8 cellular contexts compared by ENCODE assay signal in the genomic region with DNA sequence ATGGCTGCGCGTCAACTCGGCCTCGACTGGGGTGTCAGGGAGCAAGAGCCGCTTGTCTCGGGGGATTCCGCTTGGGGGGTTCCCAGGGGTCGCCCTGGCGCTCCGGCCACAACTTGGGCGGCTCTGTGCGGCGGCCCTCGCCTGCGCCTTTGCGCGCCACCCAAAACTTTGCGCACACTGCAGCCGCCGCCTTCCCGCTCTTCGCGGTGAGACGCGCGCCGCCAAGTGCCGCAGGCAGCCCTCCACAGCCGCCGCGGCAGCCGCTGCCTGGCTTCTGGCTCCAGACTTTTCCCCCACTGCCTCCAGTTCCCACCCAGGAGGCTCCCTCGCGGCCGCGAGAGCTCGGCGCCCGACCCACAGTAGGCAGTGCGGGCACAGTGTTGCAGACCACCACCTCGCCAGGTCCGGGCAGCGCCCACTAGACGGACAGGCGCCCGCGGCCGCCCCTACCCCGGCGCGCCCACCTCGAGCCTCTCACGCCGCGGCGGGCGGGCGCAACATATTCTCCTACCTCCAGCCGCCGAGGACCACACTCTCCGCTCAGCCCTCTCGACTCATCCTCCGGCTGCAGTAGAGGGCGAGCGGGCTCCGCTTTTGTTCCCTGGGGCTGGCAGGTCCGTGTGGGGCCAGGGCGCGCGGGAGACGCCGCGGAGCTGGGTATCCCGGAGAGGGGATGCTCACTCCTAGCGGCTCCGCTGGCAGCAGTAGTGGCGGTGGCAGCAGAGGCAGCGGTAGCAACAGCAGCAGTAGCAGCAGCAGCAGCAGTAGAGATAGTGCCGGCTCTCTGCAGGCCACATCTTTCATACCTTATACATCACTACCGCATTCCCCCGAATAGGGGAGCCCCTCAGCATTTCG.
DNase-seq lines count a peak whose midpoint lies in the region; ATAC-seq and TF ChIP-seq lines count a peak whose summit lies in the region.

No MANE protein-coding gene starts in this region.

- H3K4me1 ChIP-seq in iPS-15b (ENCODE audit: control insufficient read depth, insufficient read depth, low read length) (peaks cover 5% of the 10 kb centered on the region), gastrocnemius medialis (peaks cover 18% of the 10 kb centered on the region in 2 donors)

- H3K9me3 ChIP-seq in iPS-15b (ENCODE audit: control insufficient read depth, insufficient read depth, low read length) (no peaks in the 10 kb centered on the region), gastrocnemius medialis (no peaks in the 10 kb centered on the region)

- H3K9ac ChIP-seq in iPS-15b (ENCODE audit: low read depth, low read length) = no peak overlapping the region

- ATAC-seq in GM18502 (IDR thresholded peaks at IDR 0.05; ENCODE audit: poor library complexity, unreplicated experiment) = peak; percentile 53
- no peak for ATAC-seq in gastrocnemius medialis
- no peak for ATAC-seq in HG03378 (IDR thresholded peaks at IDR 0.05; ENCODE audit: unreplicated experiment)
- no peak for ATAC-seq in GM21717 (IDR thresholded peaks at IDR 0.05; ENCODE audit: unreplicated experiment)
- ATAC-seq in HG03280 (IDR thresholded peaks at IDR 0.05; ENCODE audit: unreplicated experiment) = no peak

- DNase-seq in NCI-H1105 (lab: John Stamatoyannopoulos, UW) = peak; percentile 54
- DNase-seq in astrocyte of the spinal cord (ENCODE audit: low read depth, low spot score) = peak; percentile 32
- DNase-seq in gastrocnemius medialis = no peak

- no peak overlapping the region for H3K27ac ChIP-seq in gastrocnemius medialis

- H3K27me3 ChIP-seq in iPS-15b (ENCODE audit: control insufficient read depth, insufficient read depth, low read length) (peaks cover 35% of the 10 kb centered on the region), gastrocnemius medialis (peaks cover 23 to 37% (median 27%) of the 10 kb centered on the region in 3 donors)

- TF ChIP-seq POLR2A in gastrocnemius medialis (IDR thresholded peaks at IDR 0.05) = no peak

- peak overlapping the region; percentile 18 for H3K4me3 ChIP-seq in astrocyte of the spinal cord (ENCODE audit: low read depth, low read length)
- H3K4me3 ChIP-seq in iPS-15b (ENCODE audit: low read depth, low read length) = peak overlapping the region; percentile 67
- H3K4me3 ChIP-seq in gastrocnemius medialis = peak overlapping the region; percentile 19 to 49 (median 34)

- H3K36me3 ChIP-seq in iPS-15b (ENCODE audit: control insufficient read depth, insufficient read depth, low read length) = no peaks in the 10 kb centered on the region
- no peaks in the 10 kb centered on the region for H3K36me3 ChIP-seq in gastrocnemius medialis

- TF ChIP-seq CTCF in astrocyte of the spinal cord (IDR thresholded peaks at IDR 0.05; ENCODE audit: low read depth, low read length) (peak; percentile 8), gastrocnemius medialis (IDR thresholded peaks at IDR 0.05 in 4 of 5, conservative IDR thresholded peaks at IDR 0.05 in 1 of 5) (no peak)

- intact Hi-C loops in gastrocnemius medialis (cut with DNase I; ENCODE audit: low total_unique reads) = no loop called here

- in situ Hi-C loops in astrocyte of the spinal cord (cut with HindIII; ENCODE audit: low sequenced_read_pairs) = no loop called here
- in situ Hi-C loops in gastrocnemius medialis (cut with MboI; ENCODE audit: low sequenced_read_pairs in 4 of 4) = no loop called here

Comparison
In these comparisons a context has a peak if more than half of its experiments do, and no peak if none do; other contexts are left out.
1. DNase-seq: peak in NCI-H1105 (single experiment) and astrocyte of the spinal cord (single experiment); none in gastrocnemius medialis (0 of 2).
2. Peak in every context shown above with its lines, with median percentiles within 50 percentile points of each other: H3K4me3 ChIP-seq.